ENCODE assay signal across 32 cellular contexts in the genomic region with DNA sequence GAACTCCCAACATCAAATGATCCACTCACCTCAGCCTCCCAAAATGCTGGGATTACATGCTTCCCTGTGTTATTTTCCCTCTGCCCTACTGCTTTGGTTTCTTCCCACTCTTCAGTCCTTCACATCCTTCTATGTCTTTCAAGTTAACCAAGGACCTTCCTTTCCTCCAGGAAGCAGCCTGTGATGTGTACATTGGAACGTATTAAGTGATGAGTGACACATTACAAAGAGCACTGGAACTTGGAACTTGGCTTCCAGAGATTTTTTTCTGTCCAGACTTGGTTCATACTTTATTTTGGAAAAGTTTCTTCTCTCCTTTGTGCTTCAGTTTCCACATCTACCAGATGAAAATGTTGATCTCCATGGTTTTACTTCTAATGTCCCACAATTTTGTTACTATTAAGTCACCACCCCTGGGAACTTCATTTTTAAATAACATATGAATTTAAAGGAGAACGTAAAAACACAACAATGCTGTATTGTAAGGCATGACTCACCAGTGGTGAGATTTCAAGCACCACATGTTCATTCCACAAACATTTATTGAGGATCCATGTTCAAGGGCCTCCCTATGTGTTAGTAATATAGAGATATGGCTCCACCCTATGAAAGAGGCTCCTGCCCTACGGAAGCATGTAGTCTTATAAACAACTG.
DNase-seq lines count a peak whose midpoint lies in the region; ATAC-seq and TF ChIP-seq lines count a peak whose summit lies in the region.
"Had no signal": no experiment of that assay in that cellular context is flagged by ENCODE, and none has a peak within 500 bp of the region (broad histone marks: within the 10 kb centered on the region; RNA-seq: fewer than 3 reads in every experiment).

No MANE protein-coding gene starts in this region.

- DNase-seq in right cardiac atrium (no peak), left ventricle myocardium superior (no peak), chondrocyte (ENCODE audit: low spot score) (no peak), foreskin melanocyte (peak; percentile 51), testis (no peak), GOT3 (lab: John Stamatoyannopoulos, UW) (no peak), mesothelial cell of epicardium (ENCODE audit: low spot score in 2 of 2, unreplicated experiment in 2 of 2) (no peak)
- DNase-seq: 8988T; activated CD4-positive, alpha-beta memory T cell treated with anti-CD3 and anti-CD28 coated beads for 36 hours; activated CD4-positive, CD25-positive, alpha-beta regulatory T cell treated with anti-CD3 and anti-CD28 coated beads, Interleukin-2, amount 50 U/mL, for 72 hours; activated CD8-positive, alpha-beta memory T cell treated with anti-CD3 and anti-CD28 coated beads, Interleukin-2, amount 50 U/mL, for 4 hours; activated naive CD4-positive, alpha-beta T cell treated with Interleukin-2 at 50 U/mL for 16 hours; body of pancreas; Calu3; DMS79 treated with DMSO at 0.1 percent for 48 hours; effector CD8-positive, alpha-beta T cell; GDM1; H7; mucosa of descending colon; natural killer cell; NCI-H1436; NCI-H2107; NCI-H345; NCI-H69; PC-9; stimulated activated naive B cell treated with anti-CD40 and anti-IgM and Interleukin-4, amounts not matched to agents 10 μg/mL and 1 μg/mL and 100 μg/mL, for 72 hours; T-helper 2 cell had no signal

- H3K4me1 Mint-ChIP-seq in chondrocyte (ENCODE audit: low read depth), result peaks cover 23% of the 10 kb centered on the region
- peaks cover 22% of the 10 kb centered on the region for H3K4me1 Mint-ChIP-seq in mesothelial cell of epicardium
- H3K4me1 Mint-ChIP-seq: CD14-positive monocyte; natural killer cell; stimulated activated naive B cell treated with anti-CD40 and anti-IgM and Interleukin-4, amounts not matched to agents 10 μg/mL and 1 μg/mL and 100 μg/mL, for 72 hours had no signal

- H3K27me3 ChIP-seq in right cardiac atrium (ENCODE audit: control insufficient read depth, insufficient read depth), result no peaks in the 10 kb centered on the region
- H3K27me3 ChIP-seq in testis, result no peaks in the 10 kb centered on the region
- H3K27me3 ChIP-seq: body of pancreas, gastroesophageal sphincter had no signal

- H3K4me3 ChIP-seq in right cardiac atrium (ENCODE audit: low read length), result no peak overlapping the region
- H3K4me3 ChIP-seq in testis, result no peak overlapping the region
- H3K4me3 ChIP-seq: body of pancreas, gastroesophageal sphincter, lung, mucosa of descending colon, PC-9 had no signal

- H3K36me3 Mint-ChIP-seq in chondrocyte (ENCODE audit: low read depth) (no peaks in the 10 kb centered on the region), mesothelial cell of epicardium (no peaks in the 10 kb centered on the region)
- H3K36me3 Mint-ChIP-seq: activated CD4-positive, alpha-beta memory T cell treated with anti-CD3 and anti-CD28 coated beads for 36 hours; CD14-positive monocyte; natural killer cell; stimulated activated naive B cell treated with anti-CD40 and anti-IgM and Interleukin-4, amounts not matched to agents 10 μg/mL and 1 μg/mL and 100 μg/mL, for 72 hours had no signal

- TF ChIP-seq CTCF in chondrocyte (IDR thresholded peaks at IDR 0.05), result no peak
- TF ChIP-seq CTCF in testis (IDR thresholded peaks at IDR 0.05), result no peak
- TF ChIP-seq CTCF in mesothelial cell of epicardium (IDR thresholded peaks at IDR 0.05; ENCODE audit: unreplicated experiment), result no peak

- peak overlapping the region; percentile 56 for H3K27ac Mint-ChIP-seq in chondrocyte (ENCODE audit: unreplicated experiment)
- H3K27ac Mint-ChIP-seq in mesothelial cell of epicardium, result no peak overlapping the region
- H3K27ac Mint-ChIP-seq: activated CD4-positive, alpha-beta memory T cell treated with anti-CD3 and anti-CD28 coated beads for 36 hours; CD14-positive monocyte; natural killer cell; stimulated activated naive B cell treated with anti-CD40 and anti-IgM and Interleukin-4, amounts not matched to agents 10 μg/mL and 1 μg/mL and 100 μg/mL, for 72 hours had no signal

- no peaks in the 10 kb centered on the region for H3K36me3 ChIP-seq in testis (ENCODE audit: low read depth, missing control alignments)
- H3K36me3 ChIP-seq: gastroesophageal sphincter had no signal

- H3K4me3 Mint-ChIP-seq in chondrocyte (ENCODE audit: unreplicated experiment), result no peak overlapping the region
- H3K4me3 Mint-ChIP-seq in mesothelial cell of epicardium, result no peak overlapping the region
- H3K4me3 Mint-ChIP-seq: activated CD4-positive, alpha-beta memory T cell treated with anti-CD3 and anti-CD28 coated beads for 36 hours; natural killer cell; stimulated activated naive B cell treated with anti-CD40 and anti-IgM and Interleukin-4, amounts not matched to agents 10 μg/mL and 1 μg/mL and 100 μg/mL, for 72 hours had no signal

- no peaks in the 10 kb centered on the region for H3K9me3 ChIP-seq in right cardiac atrium (ENCODE audit: control insufficient read depth, low read length)
- no peaks in the 10 kb centered on the region for H3K9me3 ChIP-seq in testis
- H3K9me3 ChIP-seq: body of pancreas, gastroesophageal sphincter, mucosa of descending colon had no signal

- intact Hi-C loops in right cardiac atrium (cut with DNase I) (no loop called here), left ventricle myocardium superior (cut with micrococcal nuclease) (no loop called here), testis (cut with DNase I; ENCODE audit: low total_unique reads) (no loop called here)

- no peak overlapping the region for H3K27ac ChIP-seq in right cardiac atrium (ENCODE audit: low read length)
- H3K27ac ChIP-seq in testis, result no peak overlapping the region
- H3K27ac ChIP-seq: body of pancreas, gastroesophageal sphincter, PC-9 had no signal

- ATAC-seq in right cardiac atrium (peak; percentile 57 to 59), left ventricle myocardium superior (no peak), HG03342 (IDR thresholded peaks at IDR 0.05; ENCODE audit: unreplicated experiment) (no peak)
- ATAC-seq: body of pancreas; gastroesophageal sphincter; mucosa of descending colon; natural killer cell; Right ventricle myocardium inferior; stimulated activated naive B cell treated with anti-CD40 and anti-IgM and Interleukin-4, amounts not matched to agents 10 μg/mL and 1 μg/mL and 100 μg/mL, for 72 hours had no signal

- H3K9me3 Mint-ChIP-seq in chondrocyte (ENCODE audit: low read depth), result no peaks in the 10 kb centered on the region
- peaks cover 13% of the 10 kb centered on the region for H3K9me3 Mint-ChIP-seq in mesothelial cell of epicardium
- H3K9me3 Mint-ChIP-seq: activated CD4-positive, alpha-beta memory T cell treated with anti-CD3 and anti-CD28 coated beads for 36 hours; natural killer cell; stimulated activated naive B cell treated with anti-CD40 and anti-IgM and Interleukin-4, amounts not matched to agents 10 μg/mL and 1 μg/mL and 100 μg/mL, for 72 hours had no signal

- 54% methylated on average over 3 of the region's 3 CpGs for WGBS in right cardiac atrium
- WGBS in testis, 2 donors, result 90 to 92% methylated on average over 3 of the region's 3 CpGs

- H3K27me3 Mint-ChIP-seq in chondrocyte (ENCODE audit: low read depth), result no peaks in the 10 kb centered on the region
- H3K27me3 Mint-ChIP-seq in mesothelial cell of epicardium (ENCODE audit: low read depth), result no peaks in the 10 kb centered on the region
- H3K27me3 Mint-ChIP-seq: stimulated activated naive B cell treated with anti-CD40 and anti-IgM and Interleukin-4, amounts not matched to agents 10 μg/mL and 1 μg/mL and 100 μg/mL, for 72 hours had no signal

- no peaks in the 10 kb centered on the region for H3K4me1 ChIP-seq in right cardiac atrium (ENCODE audit: control insufficient read depth, insufficient read depth, low read length)
- H3K4me1 ChIP-seq in testis, result no peaks in the 10 kb centered on the region
- H3K4me1 ChIP-seq: body of pancreas, gastroesophageal sphincter had no signal

- TF ChIP-seq POLR2A in testis (IDR thresholded peaks at IDR 0.05), result no peak

Comparison
In these comparisons a context has a peak if more than half of its experiments do, and no peak if none do; other contexts are left out.
1. ATAC-seq: peak in right cardiac atrium (2 of 2); none in left ventricle myocardium superior (single experiment) and HG03342 (single experiment).